10 cellular contexts compared by ENCODE assay signal in genomic region chr11:62860835-62861563, GRCh38. TPM values are rescaled to one million over a fixed set of nuclear protein-coding genes. Genes with fewer than 3 reads are reported as not detected.
DNase-seq lines count a peak whose midpoint lies in the region; ATAC-seq, FAIRE-seq and TF ChIP-seq lines count a peak whose summit lies in the region.
"Had no signal": no experiment of that assay in that cellular context is flagged by ENCODE, and none has a peak within 500 bp of the region (broad histone marks: within the 10 kb centered on the region; RNA-seq: fewer than 3 reads in every experiment).

No MANE protein-coding gene starts in this region.

- no peaks in the 10 kb centered on the region for H3K9me2 ChIP-seq in GM23338 (ENCODE audit: insufficient read depth)

- H3K27ac Mint-ChIP-seq in GM23338, result peak overlapping the region; percentile 92
- peak overlapping the region; percentile 82 for H3K27ac Mint-ChIP-seq in glutamatergic neuron (ENCODE audit: unreplicated experiment)

- TF ChIP-seq CTCF in GM23338 (conservative IDR thresholded peaks at IDR 0.05; ENCODE audit: low read depth in 2 of 2), result no peak
- no peak for TF ChIP-seq CTCF in glutamatergic neuron (IDR thresholded peaks at IDR 0.05; ENCODE audit: partially characterized antibody, unreplicated experiment)

- H3K9me3 Mint-ChIP-seq in GM23338 (no peaks in the 10 kb centered on the region; the same call in 2 of the 3 replicates), glutamatergic neuron (ENCODE audit: unreplicated experiment) (peaks cover 9% of the 10 kb centered on the region)

- H3K4me2 ChIP-seq in GM23338, result peak overlapping the region; percentile 62; the same call in 1 of the 2 replicates

- peak overlapping the region; percentile 34; the same call in 2 of the 3 replicates for H3K4me3 Mint-ChIP-seq in GM23338
- H3K4me3 Mint-ChIP-seq in glutamatergic neuron (ENCODE audit: unreplicated experiment), result peak overlapping the region; percentile 71

- no peak overlapping the region for H2AFZ ChIP-seq in GM23338

- peak overlapping the region; percentile 1 for H3K27ac ChIP-seq in GM23338 (ENCODE audit: low read depth)
- H3K27ac ChIP-seq: tibial artery had no signal

- H3K9me3 ChIP-seq in NT2/D1 (ENCODE audit: insufficient read depth, low read length), result no peaks in the 10 kb centered on the region
- H3K9me3 ChIP-seq: tibial artery had no signal

- H3K27me3 Mint-ChIP-seq in GM23338 (ENCODE audit: insufficient read depth, low read depth, poor library complexity) (peaks cover 23% of the 10 kb centered on the region), glutamatergic neuron (ENCODE audit: unreplicated experiment) (peaks cover 10% of the 10 kb centered on the region)

- peaks cover 100% of the 10 kb centered on the region for H3K79me2 ChIP-seq in GM23338 (replicated peaks; ENCODE audit: insufficient read depth)

- H3K36me3 ChIP-seq in GM23338 (ENCODE audit: insufficient read depth) (peaks cover 24% of the 10 kb centered on the region), NT2/D1 (ENCODE audit: insufficient read depth, insufficient read length, low read length) (peaks cover 53% of the 10 kb centered on the region)
- H3K36me3 ChIP-seq: tibial artery had no signal

- no peaks in the 10 kb centered on the region for H3K27me3 ChIP-seq in GM23338 (ENCODE audit: insufficient read depth)
- no peaks in the 10 kb centered on the region for H3K27me3 ChIP-seq in NT2/D1 (ENCODE audit: insufficient read depth, insufficient read length)
- H3K27me3 ChIP-seq: tibial artery had no signal

- H3K36me3 Mint-ChIP-seq in GM23338 (ENCODE audit: low read depth) (peaks cover 81% of the 10 kb centered on the region), glutamatergic neuron (ENCODE audit: unreplicated experiment) (no peaks in the 10 kb centered on the region)

- DNase-seq in GM23338 (ENCODE audit: low spot score) (no peak), NT2/D1 (ENCODE audit: low read depth, low spot score) (no peak), glutamatergic neuron (no peak), RCC 7860 (ENCODE audit: low spot score) (no peak), HCEC 1CT (no peak)
- DNase-seq: activated CD4-positive, alpha-beta T cell treated with anti-CD3 and anti-CD28 coated beads for 48 hours; NCI-H1694 treated with DMSO at 0.1 percent for 48 hours; stimulated activated CD4-positive, alpha-beta T cell treated with anti-CD3 and anti-CD28 coated beads, Interleukin-4, amount 100 ng/mL, for 1 hour; tibial artery had no signal

- H3K4me1 Mint-ChIP-seq in GM23338 (peaks cover 59% of the 10 kb centered on the region), glutamatergic neuron (ENCODE audit: low read depth, unreplicated experiment) (peaks cover 33% of the 10 kb centered on the region)

- H3K9ac ChIP-seq in NT2/D1 (ENCODE audit: insufficient read length, low read depth), result peak overlapping the region; percentile 59

- H3K4me1 ChIP-seq in GM23338 (ENCODE audit: insufficient read depth), result peaks cover 54% of the 10 kb centered on the region
- H3K4me1 ChIP-seq in NT2/D1 (ENCODE audit: insufficient read depth, insufficient read length), result peaks cover 12% of the 10 kb centered on the region

- ATAC-seq in GM23338 (no peak), HG03469 (IDR thresholded peaks at IDR 0.05; ENCODE audit: unreplicated experiment) (no peak)

- H3F3A ChIP-seq in GM23338 (replicated peaks; ENCODE audit: low read depth), result peaks cover 50% of the 10 kb centered on the region

- H4K20me1 ChIP-seq in GM23338 (replicated peaks; ENCODE audit: insufficient read depth), result peaks cover 48% of the 10 kb centered on the region

- no peak for FAIRE-seq in RCC 7860 (lab: Jason Lieb, UNC)

- peak overlapping the region; percentile 29; the same call in 1 of the 2 replicates for H3K4me3 ChIP-seq in GM23338
- no peak overlapping the region for H3K4me3 ChIP-seq in NT2/D1 (ENCODE audit: insufficient read length, low read depth)
- H3K4me3 ChIP-seq: tibial artery had no signal

TF ChIP-seq in GM23338, 12 proteins besides CTCF, POLR2A, EP300 and RAD21 (continues in another document):
- TF ChIP-seq ZNF331 (CRISPR knock-in tag; IDR thresholded peaks at IDR 0.05; ENCODE audit: low read depth) (no peak), ETS1 (IDR thresholded peaks at IDR 0.05) (no peak), JUNB (IDR thresholded peaks at IDR 0.05; ENCODE audit: unreplicated experiment) (no peak), STAT1 (IDR thresholded peaks at IDR 0.05; ENCODE audit: unreplicated experiment) (no peak), REST (IDR thresholded peaks at IDR 0.05; ENCODE audit: unreplicated experiment) (no peak), EZH2phosphoT487 (IDR thresholded peaks at IDR 0.05; ENCODE audit: unreplicated experiment) (no peak)

RNA-seq across cellular contexts. Expression of gene SLC3A2, which starts 19.7 kb away (rescaled TPM):
- total RNA-seq in GM23338 (2014; rRNA removed; shearing (Covaris generic)), result 375 and 425 TPM in 2 replicates
- polyA plus RNA-seq in GM23338 (2016; fragmentation: Nextera tagmentation; extraction: Ambion mirVana), result 240 and 241 TPM in 2 replicates
- 221 TPM for total RNA-seq in glutamatergic neuron (ENCODE audit: unreplicated experiment)

RNA-seq across cellular contexts. Expression of gene WDR74, which starts 21.6 kb away (rescaled TPM):
- 109 and 136 TPM in 2 replicates for total RNA-seq in GM23338 (2014; rRNA removed; shearing (Covaris generic))
- polyA plus RNA-seq in GM23338 (2016; fragmentation: Nextera tagmentation; extraction: Ambion mirVana), result 94.4 and 95.8 TPM in 2 replicates
- total RNA-seq in glutamatergic neuron (ENCODE audit: unreplicated experiment), result 69.0 TPM

RNA-seq across cellular contexts. Expression of gene TEX54, which starts 28.4 kb away (rescaled TPM):
- total RNA-seq in GM23338 (2014; rRNA removed; shearing (Covaris generic)), result not detected in 2 replicates
- polyA plus RNA-seq in GM23338 (2016; fragmentation: Nextera tagmentation; extraction: Ambion mirVana), result 1.3 and 1.9 TPM in 2 replicates
- 1.0 TPM for total RNA-seq in glutamatergic neuron (ENCODE audit: unreplicated experiment)

RNA-seq across cellular contexts. Expression of gene STX5, which starts 29.1 kb away (rescaled TPM):
- 15.0 and 22.2 TPM in 2 replicates for total RNA-seq in GM23338 (2014; rRNA removed; shearing (Covaris generic))
- 7.4 and 7.7 TPM in 2 replicates for polyA plus RNA-seq in GM23338 (2016; fragmentation: Nextera tagmentation; extraction: Ambion mirVana)
- total RNA-seq in glutamatergic neuron (ENCODE audit: unreplicated experiment), result 40.7 TPM

RNA-seq across cellular contexts. Expression of gene NXF1, which starts 55.8 kb away (rescaled TPM):
- total RNA-seq in GM23338 (2014; rRNA removed; shearing (Covaris generic)), result 31.8 and 33.8 TPM in 2 replicates
- polyA plus RNA-seq in GM23338 (2016; fragmentation: Nextera tagmentation; extraction: Ambion mirVana), result 31.1 and 31.7 TPM in 2 replicates
- total RNA-seq in glutamatergic neuron (ENCODE audit: unreplicated experiment), result 104 TPM
